ENCODE assay signal across 9 cellular contexts in genomic region chr15:54636147-54636546, GRCh38.
"Had no signal": no experiment of that assay in that cellular context is flagged by ENCODE, and none has a peak within 500 bp of the region (broad histone marks: within the 10 kb centered on the region; RNA-seq: fewer than 3 reads in every experiment).

No MANE protein-coding gene starts in this region.

- H3K4me3 Mint-ChIP-seq: GM23338, H9, HFFc6 had no signal

- H3K9ac ChIP-seq: GM23248 had no signal

- H3K27ac ChIP-seq: GM23248 had no signal

- H3K4me1 ChIP-seq: HAP-1 had no signal

- H2AFZ ChIP-seq: GM23248, GM23338 had no signal

- H3K27ac Mint-ChIP-seq: GM23338, HFFc6 had no signal

- ATAC-seq: GM23338, HCT116 had no signal

- H3K9me3 ChIP-seq: HAP-1 had no signal

- H3K36me3 ChIP-seq: HAP-1 had no signal

- H3K4me3 ChIP-seq: GM23248, GM23338, HAP-1 had no signal

- H3K4me1 Mint-ChIP-seq: GM23338 had no signal

- H3K4me2 ChIP-seq: GM23338 had no signal

- DNase-seq: GM23248, GOT3, H7, H9, HCEC 1CT, HFFc6 had no signal
